In genomic region chr17:11644265-11645212, GRCh38 we compare ENCODE assay signal across 9 cellular contexts. TPM values are rescaled to one million over a fixed set of nuclear protein-coding genes. Genes with fewer than 3 reads are reported as not detected.
DNase-seq lines count a peak whose midpoint lies in the region; ATAC-seq and TF ChIP-seq lines count a peak whose summit lies in the region.
"Had no signal": no experiment of that assay in that cellular context is flagged by ENCODE, and none has a peak within 500 bp of the region (broad histone marks: within the 10 kb centered on the region; RNA-seq: fewer than 3 reads in every experiment).

No MANE protein-coding gene starts in this region.

- intact Hi-C loops in left ventricle myocardium inferior (cut with micrococcal nuclease) = loop anchor here (10.0 kb wide), 1 partner anchor 770 kb away; no protein-coding TSS in a partner anchor

- no peak overlapping the region for H3K4me3 Mint-ChIP-seq in activated naive CD8-positive, alpha-beta T cell treated with anti-CD3 and anti-CD28 coated beads, Interleukin-2, amount 50 U/mL, for 24 hours

- no peaks in the 10 kb centered on the region for H3K9me3 ChIP-seq in left ventricle myocardium inferior (replicated peaks)
- H3K9me3 ChIP-seq: tibial artery had no signal

- H3K27ac ChIP-seq in left ventricle myocardium inferior (replicated peaks) = no peak overlapping the region
- H3K27ac ChIP-seq: tibial artery had no signal

- no peaks in the 10 kb centered on the region for H3K27me3 Mint-ChIP-seq in activated naive CD8-positive, alpha-beta T cell treated with anti-CD3 and anti-CD28 coated beads, Interleukin-2, amount 50 U/mL, for 24 hours

- peaks cover 15% of the 10 kb centered on the region for H3K27me3 ChIP-seq in left ventricle myocardium inferior (ENCODE audit: low read depth)
- H3K27me3 ChIP-seq: tibial artery had no signal

- DNase-seq in DMS114 treated with DMSO at 0.1 percent for 48 hours (lab: John Stamatoyannopoulos, UW; ENCODE audit: unreplicated experiment) (peak; percentile 73), HS-5 (ENCODE audit: low read depth) (peak; percentile 4), NOMO-1 treated with DMSO at 0.1 percent for 48 hours (lab: John Stamatoyannopoulos, UW; ENCODE audit: unreplicated experiment) (peak; percentile 52), left ventricle myocardium inferior (peak; percentile 29), retina (peak; percentile 76)
- DNase-seq in activated naive CD8-positive, alpha-beta T cell treated with anti-CD3 and anti-CD28 coated beads, Interleukin-2, amount 50 U/mL, for 24 hours = peak; percentile 32

- H3K27ac Mint-ChIP-seq in activated naive CD8-positive, alpha-beta T cell treated with anti-CD3 and anti-CD28 coated beads, Interleukin-2, amount 50 U/mL, for 24 hours = no peak overlapping the region

- H3K36me3 ChIP-seq in left ventricle myocardium inferior = no peaks in the 10 kb centered on the region
- H3K36me3 ChIP-seq: tibial artery had no signal

- peak; percentile 85 for TF ChIP-seq CTCF in left ventricle myocardium inferior (IDR thresholded peaks at IDR 0.05; ENCODE audit: borderline replicate concordance)

- no peaks in the 10 kb centered on the region for H3K9me3 Mint-ChIP-seq in activated naive CD8-positive, alpha-beta T cell treated with anti-CD3 and anti-CD28 coated beads, Interleukin-2, amount 50 U/mL, for 24 hours

- H3K4me1 Mint-ChIP-seq in activated naive CD8-positive, alpha-beta T cell treated with anti-CD3 and anti-CD28 coated beads, Interleukin-2, amount 50 U/mL, for 24 hours = no peaks in the 10 kb centered on the region

- H3K4me3 ChIP-seq in left ventricle myocardium inferior = no peak overlapping the region
- H3K4me3 ChIP-seq: tibial artery had no signal

- H3K4me1 ChIP-seq in left ventricle myocardium inferior = peaks cover 5% of the 10 kb centered on the region
- H3K4me1 ChIP-seq: tibial artery had no signal

- ATAC-seq in activated naive CD8-positive, alpha-beta T cell treated with anti-CD3 and anti-CD28 coated beads, Interleukin-2, amount 50 U/mL, for 24 hours = no peak
- ATAC-seq in HG03520 (IDR thresholded peaks at IDR 0.05; ENCODE audit: unreplicated experiment) (no peak), HG03045 (IDR thresholded peaks at IDR 0.05; ENCODE audit: unreplicated experiment) (no peak)

- no peaks in the 10 kb centered on the region for H3K36me3 Mint-ChIP-seq in activated naive CD8-positive, alpha-beta T cell treated with anti-CD3 and anti-CD28 coated beads, Interleukin-2, amount 50 U/mL, for 24 hours (ENCODE audit: low read depth)

RNA-seq across cellular contexts. Expression of gene DNAH9, which starts 46.3 kb away (rescaled TPM):
- 0.08 TPM for total RNA-seq in left ventricle myocardium inferior

Comparison
In these comparisons a context has a peak if more than half of its experiments do, and no peak if none do; other contexts are left out.
1. DNase-seq: peak in every context shown above with its lines; median percentile 76 in retina; 73 in DMS114 treated with DMSO at 0.1 percent for 48 hours; 52 in NOMO-1 treated with DMSO at 0.1 percent for 48 hours; 32 in activated naive CD8-positive, alpha-beta T cell treated with anti-CD3 and anti-CD28 coated beads, Interleukin-2, amount 50 U/mL, for 24 hours; 29 in left ventricle myocardium inferior; 4 in HS-5.